ENCODE assay signal across 34 cellular contexts in the genomic region with DNA sequence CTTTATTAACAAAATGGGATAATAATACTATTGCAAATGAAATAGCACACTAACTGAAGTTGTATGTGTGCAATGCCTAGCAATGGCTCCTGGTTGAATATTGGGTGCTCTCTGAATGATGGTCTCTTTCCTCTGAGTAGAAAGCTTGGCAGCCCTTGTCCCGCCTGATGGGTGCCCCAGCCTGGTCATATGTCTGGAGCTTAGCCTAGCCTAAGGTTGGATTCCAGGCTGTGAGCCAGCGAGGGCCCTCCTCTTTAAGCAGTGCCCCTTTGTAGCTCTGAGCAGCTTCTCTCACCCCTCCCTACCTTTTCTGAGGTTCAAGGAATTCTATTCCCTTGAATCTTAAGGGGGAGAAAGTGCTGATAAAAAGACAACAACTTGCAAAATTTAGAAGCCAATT.
"Had no signal": no experiment of that assay in that cellular context is flagged by ENCODE, and none has a peak within 500 bp of the region (broad histone marks: within the 10 kb centered on the region; RNA-seq: fewer than 3 reads in every experiment).

No MANE protein-coding gene starts in this region.

- H3K27ac ChIP-seq: KMS-11 had no signal

- DNase-seq: Karpas-422, Kasumi-1, KG1, MG63, MM.1S, MV-4-11, NCI-H1048, NCI-H1092, NCI-H1092 treated with DMSO at 0.1 percent for 48 hours, NCI-H1105, NCI-H1105 treated with DMSO at 0.1 percent for 48 hours, NCI-H1417 treated with DMSO at 0.1 percent for 48 hours, NCI-H1436, NCI-H1436 treated with DMSO at 0.1 percent for 48 hours, NCI-H146, NCI-H1694, NCI-H1694 treated with DMSO at 0.1 percent for 48 hours, NCI-H187, NCI-H187 treated with DMSO at 0.1 percent for 48 hours, NCI-H1930, NCI-H2029, NCI-H2029 treated with DMSO at 0.1 percent for 48 hours, NCI-H2081, NCI-H2081 treated with DMSO at 0.1 percent for 48 hours, NCI-H2107, NCI-H2171, NCI-H2171 treated with DMSO at 0.1 percent for 48 hours, NCI-H2227 treated with DMSO at 0.1 percent for 48 hours, NCI-H226, NCI-H345, NCI-H446, NCI-H446 treated with DMSO at 0.1 percent for 48 hours, NCI-H510A had no signal

- H3K36me3 ChIP-seq: MG63 had no signal

- H3K27me3 ChIP-seq: MG63 had no signal

- H3K9me3 ChIP-seq: MG63 had no signal

- H3K4me3 ChIP-seq: MG63 had no signal
